Comparison of ENCODE assay signal across 11 cellular contexts in the genomic region with DNA sequence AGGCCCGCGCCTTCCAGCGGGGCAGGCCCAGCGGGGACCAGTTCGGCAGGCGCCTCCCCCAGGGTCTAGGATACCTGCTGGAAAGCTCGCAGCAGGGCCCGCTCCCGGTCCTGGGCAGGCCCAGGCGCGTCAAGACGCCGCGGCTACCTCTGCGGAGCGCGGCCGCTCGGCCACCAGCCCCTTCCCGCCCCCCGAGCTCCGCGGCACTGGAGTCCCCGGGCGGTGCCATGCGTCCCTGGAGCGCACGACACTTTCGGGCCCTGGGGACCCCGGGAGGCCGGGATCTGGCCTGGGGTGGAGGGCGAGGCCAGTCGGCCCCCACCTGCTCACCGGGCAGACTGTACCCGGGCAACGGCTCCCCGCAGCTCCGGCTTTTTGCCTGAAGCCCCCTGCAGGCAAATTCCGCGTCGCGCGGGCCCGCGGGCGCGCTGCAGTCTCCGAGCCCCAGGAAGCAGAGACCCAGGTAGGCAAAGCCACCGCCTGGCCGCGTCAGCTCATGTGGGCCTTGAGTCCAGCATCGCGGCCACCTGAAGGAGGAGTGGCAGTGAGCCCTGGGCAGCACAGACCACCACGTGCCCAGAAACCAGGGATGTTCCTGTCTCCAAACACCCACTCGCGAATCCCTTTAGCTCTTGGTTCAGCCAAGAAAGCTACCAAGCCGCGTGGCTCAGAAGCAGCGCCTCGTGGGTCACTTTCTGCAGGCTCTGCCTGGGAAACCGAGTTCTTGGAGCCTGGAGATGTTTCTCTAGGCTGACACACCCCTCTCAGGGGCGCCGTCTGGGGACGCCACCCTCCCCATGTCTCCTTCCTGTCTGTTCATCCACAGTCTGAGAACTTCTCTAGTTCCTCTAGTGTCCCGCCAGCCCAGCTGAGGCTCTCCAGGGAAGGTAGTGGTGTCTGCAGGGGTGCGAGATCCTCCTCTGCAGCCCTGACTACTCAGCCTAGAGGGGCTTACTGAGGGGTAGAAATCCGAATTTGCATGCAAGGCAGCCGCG.
DNase-seq lines count a peak whose midpoint lies in the region; ATAC-seq and TF ChIP-seq lines count a peak whose summit lies in the region.
"Had no signal": no experiment of that assay in that cellular context is flagged by ENCODE, and none has a peak within 500 bp of the region (broad histone marks: within the 10 kb centered on the region; RNA-seq: fewer than 3 reads in every experiment).

No MANE protein-coding gene starts in this region.

- peaks cover 7% of the 10 kb centered on the region for H3K9me3 ChIP-seq in DND-41 (ENCODE audit: insufficient read depth, low read length, severe bottlenecking)

- H3K79me2 ChIP-seq in DND-41 (ENCODE audit: insufficient read depth, low read length) = no peaks in the 10 kb centered on the region

- H3K4me2 ChIP-seq in DND-41 (ENCODE audit: insufficient read depth, low read length) = no peak overlapping the region

- H3K27me3 Mint-ChIP-seq in memory B cell = peaks cover 5% of the 10 kb centered on the region

- ATAC-seq in DND-41 (ENCODE audit: insufficient read depth, low read depth) = peak; percentile 37; the same call in 2 of the 3 replicates
- ATAC-seq in HG02759 (IDR thresholded peaks at IDR 0.05; ENCODE audit: unreplicated experiment) = peak; percentile 45
- ATAC-seq in memory B cell (ENCODE audit: low read depth) = peak; percentile 78
- ATAC-seq in HG02938 (IDR thresholded peaks at IDR 0.05; ENCODE audit: unreplicated experiment) = no peak

- H3K27me3 ChIP-seq in DND-41 (ENCODE audit: insufficient read depth, low read length, poor library complexity) = no peaks in the 10 kb centered on the region

- no peaks in the 10 kb centered on the region for H4K20me1 ChIP-seq in DND-41 (ENCODE audit: insufficient read depth, low read length)

- H3K4me1 ChIP-seq in DND-41 (ENCODE audit: insufficient read depth, low read length) = no peaks in the 10 kb centered on the region

- H3K4me1 Mint-ChIP-seq in memory B cell = peaks cover 4% of the 10 kb centered on the region

- no peak overlapping the region for H3K27ac ChIP-seq in DND-41 (ENCODE audit: low read length)
- H3K27ac ChIP-seq: cardiac muscle cell, GM23248 had no signal

- DNase-seq in DND-41 (no peak), astrocyte of the hippocampus (ENCODE audit: low read depth, low spot score) (peak; percentile 5), memory B cell (ENCODE audit: low spot score in 2 of 2) (peak in 1 of 2 donors; percentile 15), T-helper 2 cell (no peak), activated gamma-delta T cell (lab: John Stamatoyannopoulos, UW) (no peak), NCI-H1930 (lab: John Stamatoyannopoulos, UW) (no peak)
- DNase-seq: GM23248 had no signal

- H3K9ac ChIP-seq in DND-41 (ENCODE audit: low read depth, low read length) = no peak overlapping the region
- H3K9ac ChIP-seq: GM23248 had no signal

- no peak for TF ChIP-seq CTCF in DND-41 (IDR thresholded peaks at IDR 0.05; ENCODE audit: borderline replicate concordance, extremely low read depth, low read length, poor library complexity, severe bottlenecking)

- no peak overlapping the region for H2AFZ ChIP-seq in DND-41 (ENCODE audit: low read depth, low read length)
- H2AFZ ChIP-seq: GM23248 had no signal

- no peaks in the 10 kb centered on the region for H3K36me3 ChIP-seq in DND-41 (ENCODE audit: insufficient read depth, low read length)
- H3K36me3 ChIP-seq: cardiac muscle cell had no signal

- peak overlapping the region; percentile 55 for H3K4me3 Mint-ChIP-seq in memory B cell
- H3K4me3 Mint-ChIP-seq: T-helper 1 cell treated with Interleukin-12 subunit alpha and Interleukin-12 subunit beta and Interleukin-4 antibody, amounts not matched to agents 30 μg/mL and 1 μg/mL, for 36 hours had no signal

- H3K27ac Mint-ChIP-seq in memory B cell = no peak overlapping the region
- H3K27ac Mint-ChIP-seq: T-helper 1 cell treated with Interleukin-12 subunit alpha and Interleukin-12 subunit beta and Interleukin-4 antibody, amounts not matched to agents 30 μg/mL and 1 μg/mL, for 36 hours had no signal

- H3K36me3 Mint-ChIP-seq in memory B cell = peaks cover 3% of the 10 kb centered on the region

- H3K4me3 ChIP-seq in DND-41 (ENCODE audit: low read depth in 1 of 2, low read length in 2 of 2) = no peak overlapping the region
- H3K4me3 ChIP-seq: cardiac muscle cell, GM23248 had no signal

- H3K9me3 Mint-ChIP-seq in memory B cell = peaks cover 4% of the 10 kb centered on the region
